15 cellular contexts compared by ENCODE assay signal in the genomic region with DNA sequence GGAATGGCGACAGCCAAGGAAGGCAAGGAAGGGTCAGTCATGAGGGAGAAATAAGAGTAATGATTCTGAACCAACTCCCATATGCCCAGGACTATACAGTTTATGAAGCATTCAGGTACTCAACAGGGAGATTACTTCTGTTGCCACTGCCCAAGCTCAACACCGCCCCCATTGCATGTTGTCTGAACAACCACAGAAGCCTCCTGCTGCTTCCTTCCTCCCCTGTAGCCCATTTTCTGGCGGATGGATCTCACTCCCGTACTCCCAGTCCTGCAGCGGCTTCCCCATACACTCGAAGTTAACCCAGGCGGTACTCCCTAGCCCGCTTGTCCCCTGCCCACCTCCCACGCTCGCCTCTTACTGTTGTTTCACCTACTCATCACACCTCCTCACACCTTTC.
DNase-seq lines count a peak whose midpoint lies in the region; ATAC-seq and TF ChIP-seq lines count a peak whose summit lies in the region.
"Had no signal": no experiment of that assay in that cellular context is flagged by ENCODE, and none has a peak within 500 bp of the region (broad histone marks: within the 10 kb centered on the region; RNA-seq: fewer than 3 reads in every experiment).

No MANE protein-coding gene starts in this region.

- no peaks in the 10 kb centered on the region for H3K9me2 ChIP-seq in Loucy (replicated peaks; ENCODE audit: low read depth, low read length)

- peaks cover 32% of the 10 kb centered on the region for H3K27me3 Mint-ChIP-seq in nephron progenitor cell (ENCODE audit: low read depth, poor library complexity)

- H3K9me3 ChIP-seq in Loucy (ENCODE audit: insufficient read depth, low read depth, low read length): no peaks in the 10 kb centered on the region
- H3K9me3 ChIP-seq in WERI-Rb-1 (ENCODE audit: severe bottlenecking): no peaks in the 10 kb centered on the region
- H3K9me3 ChIP-seq in sigmoid colon: no peaks in the 10 kb centered on the region

- H3K9me3 Mint-ChIP-seq in nephron progenitor cell: no peaks in the 10 kb centered on the region
- H3K9me3 Mint-ChIP-seq: activated T-helper 2 cell treated with anti-CD3 and anti-CD28 coated beads, Interferon-gamma antibody, Interleukin-2, Interleukin-4, amounts not matched to agents 10 μg/mL and 5 μg/mL and 100 μg/mL, durations not matched to agents 14 hours and 24 hours and 36 hours; stimulated activated naive CD8-positive, alpha-beta T cell treated with anti-CD3 and anti-CD28 coated beads, Interleukin-15, amount 100 ng/mL, for 72 hours had no signal

- no peaks in the 10 kb centered on the region for H4K20me1 ChIP-seq in Loucy (ENCODE audit: insufficient read depth, low read length, poor library complexity, severe bottlenecking)

- no peak overlapping the region for H3K4me3 Mint-ChIP-seq in nephron progenitor cell
- H3K4me3 Mint-ChIP-seq: stimulated activated naive CD8-positive, alpha-beta T cell treated with anti-CD3 and anti-CD28 coated beads, Interleukin-15, amount 100 ng/mL, for 72 hours had no signal

- no peak for TF ChIP-seq EP300 in sigmoid colon (IDR thresholded peaks at IDR 0.05)

- H2AFZ ChIP-seq in Loucy (ENCODE audit: low read length): no peak overlapping the region
- H2AFZ ChIP-seq: parathyroid adenoma had no signal

- peak; percentile 30 for DNase-seq in NCI-H510A treated with DMSO at 0.1 percent for 48 hours (lab: John Stamatoyannopoulos, UW)
- DNase-seq in NCI-H510A (lab: John Stamatoyannopoulos, UW): no peak
- peak; percentile 69 for DNase-seq in WERI-Rb-1
- DNase-seq in nephron progenitor cell: no peak
- DNase-seq in sigmoid colon: no peak
- no peak for DNase-seq in NCI-H2081 (lab: John Stamatoyannopoulos, UW)
- DNase-seq: left ventricle myocardium superior; NCI-H1930; SHP77; stimulated activated CD4-positive, alpha-beta T cell treated with anti-CD3 and anti-CD28 coated beads, Interleukin-4, amount 100 ng/mL, for 24 hours; stimulated activated naive CD8-positive, alpha-beta T cell treated with anti-CD3 and anti-CD28 coated beads, Interleukin-15, amount 100 ng/mL, for 72 hours had no signal

- no peaks in the 10 kb centered on the region for H3K36me3 Mint-ChIP-seq in nephron progenitor cell (ENCODE audit: low read depth)

- no peak for ATAC-seq in GM19397 (IDR thresholded peaks at IDR 0.05; ENCODE audit: unreplicated experiment)
- ATAC-seq: left ventricle myocardium superior; stimulated activated naive CD8-positive, alpha-beta T cell treated with anti-CD3 and anti-CD28 coated beads, Interleukin-15, amount 100 ng/mL, for 72 hours had no signal

- WGBS in sigmoid colon, 2 donors: 66% methylated on average over 10 of the region's 10 CpGs

- no peaks in the 10 kb centered on the region for H3K4me1 ChIP-seq in Loucy (ENCODE audit: insufficient read depth, low read length, poor library complexity, severe bottlenecking)
- H3K4me1 ChIP-seq in sigmoid colon: peaks cover 0 to 14% (median 0%) of the 10 kb centered on the region in 4 donors

- no peaks in the 10 kb centered on the region for H3K27me3 ChIP-seq in Loucy (ENCODE audit: insufficient read depth, low read length, poor library complexity, severe bottlenecking)
- H3K27me3 ChIP-seq in WERI-Rb-1 (ENCODE audit: insufficient read depth, low read depth, severe bottlenecking): no peaks in the 10 kb centered on the region
- no peaks in the 10 kb centered on the region for H3K27me3 ChIP-seq in sigmoid colon

- no peaks in the 10 kb centered on the region for H3K79me2 ChIP-seq in Loucy (ENCODE audit: insufficient read depth, low read length)
- H3K79me2 ChIP-seq: parathyroid adenoma had no signal

- H3K4me3 ChIP-seq in Loucy (ENCODE audit: low read length, poor library complexity, severe bottlenecking) (no peak overlapping the region), WERI-Rb-1 (ENCODE audit: low read depth, low read length) (no peak overlapping the region), sigmoid colon (no peak overlapping the region)

- no peak overlapping the region for H3K27ac Mint-ChIP-seq in nephron progenitor cell
- H3K27ac Mint-ChIP-seq: activated T-helper 2 cell treated with anti-CD3 and anti-CD28 coated beads, Interferon-gamma antibody, Interleukin-2, Interleukin-4, amounts not matched to agents 10 μg/mL and 5 μg/mL and 100 μg/mL, durations not matched to agents 14 hours and 24 hours and 36 hours; stimulated activated naive CD8-positive, alpha-beta T cell treated with anti-CD3 and anti-CD28 coated beads, Interleukin-15, amount 100 ng/mL, for 72 hours had no signal

- TF ChIP-seq POLR2A in sigmoid colon (IDR thresholded peaks at IDR 0.05): no peak

- H3K9ac ChIP-seq in Loucy (ENCODE audit: low read depth, low read length, poor library complexity, severe bottlenecking): no peak overlapping the region
- H3K9ac ChIP-seq: parathyroid adenoma had no signal

- peaks cover 11% of the 10 kb centered on the region for H3K4me1 Mint-ChIP-seq in nephron progenitor cell

- peak; percentile 30; the same call in 1 of the 2 replicates for TF ChIP-seq CTCF in Loucy (conservative IDR thresholded peaks at IDR 0.05; ENCODE audit: low read length)
- peak; percentile 78 for TF ChIP-seq CTCF in WERI-Rb-1 (IDR thresholded peaks at IDR 0.05; ENCODE audit: low read depth, low read length)
- TF ChIP-seq CTCF in nephron progenitor cell (IDR thresholded peaks at IDR 0.05): peak; percentile 40
- no peak for TF ChIP-seq CTCF in sigmoid colon (IDR thresholded peaks at IDR 0.05)

- no peak overlapping the region for H3K27ac ChIP-seq in WERI-Rb-1
- H3K27ac ChIP-seq in sigmoid colon: no peak overlapping the region
- H3K27ac ChIP-seq: parathyroid adenoma had no signal

- intact Hi-C loops in sigmoid colon (cut with DNase I): no loop called here

- H3F3A ChIP-seq in Loucy (ENCODE audit: low read depth): no peaks in the 10 kb centered on the region

- no peak overlapping the region for H3K4me2 ChIP-seq in Loucy (ENCODE audit: low read depth, low read length, poor library complexity, severe bottlenecking)

- no peaks in the 10 kb centered on the region for H3K36me3 ChIP-seq in Loucy (ENCODE audit: insufficient read depth, low read length)
- H3K36me3 ChIP-seq in WERI-Rb-1: no peaks in the 10 kb centered on the region
- no peaks in the 10 kb centered on the region for H3K36me3 ChIP-seq in sigmoid colon

Comparison
In these comparisons a context has a peak if more than half of its experiments do, and no peak if none do; other contexts are left out.
1. DNase-seq: peak in NCI-H510A treated with DMSO at 0.1 percent for 48 hours (single experiment) and WERI-Rb-1 (single experiment); none in NCI-H510A (single experiment), nephron progenitor cell (single experiment), sigmoid colon (single experiment) and NCI-H2081 (0 of 2).
2. CTCF ChIP-seq: peak in Loucy (single experiment), WERI-Rb-1 (single experiment) and nephron progenitor cell (single experiment); none in sigmoid colon (0 of 4).